In the genomic region with DNA sequence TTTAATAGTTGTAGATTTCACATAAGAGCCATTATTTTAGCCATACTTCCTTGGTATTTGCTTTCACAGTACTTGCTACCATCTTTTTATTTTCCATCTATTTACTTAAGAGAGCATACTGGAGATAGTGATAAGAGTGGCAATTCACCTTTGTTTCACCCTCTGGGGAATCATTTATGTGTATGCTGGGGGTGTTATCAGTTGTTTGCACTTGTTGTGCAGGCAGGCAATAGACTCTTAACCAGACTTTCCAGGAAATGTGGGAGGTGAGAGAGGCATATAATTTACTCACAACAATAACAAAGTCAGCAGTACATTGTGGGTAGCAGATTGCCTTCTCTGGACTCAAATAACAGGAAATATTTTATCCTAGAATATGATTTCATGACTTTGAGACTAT, we compare ENCODE assay signal across 19 cellular contexts.
"Had no signal": no experiment of that assay in that cellular context is flagged by ENCODE, and none has a peak within 500 bp of the region (broad histone marks: within the 10 kb centered on the region; RNA-seq: fewer than 3 reads in every experiment).

No MANE protein-coding gene starts in this region.

- DNase-seq: activated CD4-positive, alpha-beta T cell treated with anti-CD3 and anti-CD28 coated beads for 1 hour; activated CD4-positive, alpha-beta T cell treated with anti-CD3 and anti-CD28 coated beads, Interleukin-2, amount 50 U/mL, for 4 hours; activated naive CD4-positive, alpha-beta T cell treated with anti-CD3 and anti-CD28 coated beads for 36 hours; dermis blood vessel endothelial cell; effector memory CD8-positive, alpha-beta T cell; foreskin melanocyte; heart left ventricle; left colon; lower lobe of right lung; midbrain; psoas muscle; right lobe of liver; stimulated activated naive CD8-positive, alpha-beta T cell treated with anti-CD3 and anti-CD28 coated beads, Interleukin-15, Interleukin-2, amounts not matched to agents 100 U/mL and 50 U/mL, for 24 hours; trophoblast cell had no signal

- H3K36me3 ChIP-seq: ascending aorta, heart left ventricle, lower lobe of right lung, right lobe of liver, suprapubic skin had no signal

- H3K4me3 ChIP-seq: ascending aorta, heart left ventricle, lower lobe of right lung, psoas muscle, right lobe of liver, smooth muscle cell, suprapubic skin had no signal

- H3K27me3 ChIP-seq: ascending aorta, heart left ventricle, right lobe of liver, suprapubic skin had no signal

- H3K4me2 ChIP-seq: smooth muscle cell had no signal

- H3K27ac ChIP-seq: ascending aorta, epithelial cell of prostate, heart left ventricle, lower lobe of right lung, psoas muscle, right lobe of liver, suprapubic skin, VCaP had no signal

- H3K4me1 ChIP-seq: ascending aorta, heart left ventricle, lower lobe of right lung, psoas muscle, right lobe of liver, suprapubic skin had no signal

- H3K9me3 ChIP-seq: ascending aorta, lower lobe of right lung, psoas muscle, right lobe of liver, suprapubic skin had no signal
